1 cellular context compared by ENCODE assay signal in the genomic region with DNA sequence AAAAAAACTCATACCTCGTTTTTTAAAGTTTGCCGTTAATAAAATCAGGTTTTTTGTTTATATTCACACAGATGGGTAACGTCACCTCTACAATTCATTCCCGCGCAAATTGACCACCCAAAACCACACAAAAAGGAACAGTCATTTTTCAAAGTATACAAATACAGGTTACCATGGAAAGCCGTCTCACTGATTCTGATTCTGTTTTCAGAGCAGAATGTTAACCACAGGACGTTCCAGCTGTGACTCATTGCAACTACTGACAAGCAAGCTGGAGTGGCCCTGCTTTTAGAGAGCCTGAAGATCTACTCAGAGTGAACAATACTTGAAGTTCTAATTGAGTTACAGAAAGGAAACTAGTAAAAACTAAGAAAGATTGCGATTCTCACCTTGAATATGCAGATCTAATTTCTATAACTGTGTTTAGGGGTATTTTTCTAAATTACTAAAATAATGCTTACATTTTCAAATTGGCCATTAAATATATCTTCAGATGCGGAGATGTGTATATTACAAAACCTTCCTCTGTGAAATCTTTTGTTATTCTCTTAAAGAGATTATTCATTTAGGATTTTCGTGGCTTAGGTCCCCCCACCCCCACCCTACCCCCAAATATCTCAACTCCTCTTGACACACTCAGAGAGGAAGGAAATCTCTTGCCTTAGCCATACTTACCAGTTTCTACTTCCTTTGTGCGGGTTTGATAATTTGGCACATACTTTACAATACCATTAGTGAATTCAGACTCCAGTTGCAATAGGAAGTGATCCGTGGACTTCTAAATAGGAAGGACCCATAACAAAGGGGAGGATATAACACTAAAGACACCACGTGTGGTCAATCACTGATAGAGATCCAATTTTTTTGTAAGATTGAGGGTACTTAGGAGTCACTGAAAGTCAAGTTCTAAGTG.
A peak's percentile ranks its signal among the peaks of the same experiment; 100 is the strongest.
TF ChIP-seq lines count a peak whose summit lies in the region.

No MANE protein-coding gene starts in this region.

TF ChIP-seq in SK-N-SH, 30 proteins besides CTCF, POLR2A, EP300 and RAD21 (continued from another document):
- TF ChIP-seq, protein P1, sequence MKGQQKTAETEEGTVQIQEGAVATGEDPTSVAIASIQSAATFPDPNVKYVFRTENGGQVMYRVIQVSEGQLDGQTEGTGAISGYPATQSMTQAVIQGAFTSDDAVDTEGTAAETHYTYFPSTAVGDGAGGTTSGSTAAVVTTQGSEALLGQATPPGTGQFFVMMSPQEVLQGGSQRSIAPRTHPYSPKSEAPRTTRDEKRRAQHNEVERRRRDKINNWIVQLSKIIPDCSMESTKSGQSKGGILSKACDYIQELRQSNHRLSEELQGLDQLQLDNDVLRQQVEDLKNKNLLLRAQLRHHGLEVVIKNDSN (IDR thresholded peaks at IDR 0.05; ENCODE audit: borderline replicate concordance, low read depth), result no peak
- TF ChIP-seq TAF1 (IDR thresholded peaks at IDR 0.05; ENCODE audit: borderline replicate concordance, low read depth, low read length) (peak; percentile 62; the same call in 1 of the 2 replicates), MXI1 (IDR thresholded peaks at IDR 0.05; ENCODE audit: low read depth, low read length) (no peak), POLR2AphosphoS5 (IDR thresholded peaks at IDR 0.05; ENCODE audit: low read depth, low read length) (peak; percentile 71; the same call in 1 of the 2 replicates), SMC3 (IDR thresholded peaks at IDR 0.05; ENCODE audit: low read depth, low read length) (no peak; the same call in 1 of the 2 replicates), JUND (IDR thresholded peaks at IDR 0.05) (peak; percentile 89), YY1 (IDR thresholded peaks at IDR 0.05; ENCODE audit: low read depth) (no peak), TCF12 (IDR thresholded peaks at IDR 0.05) (peak; percentile 92), FOXM1 (IDR thresholded peaks at IDR 0.05; ENCODE audit: low read depth) (peak; percentile 93), FOSL2 (IDR thresholded peaks at IDR 0.05; ENCODE audit: borderline replicate concordance, low read depth) (peak; percentile 93), GATA2 (CRISPR knock-in tag; IDR thresholded peaks at IDR 0.05) (no peak)
- TF ChIP-seq, protein P2, sequence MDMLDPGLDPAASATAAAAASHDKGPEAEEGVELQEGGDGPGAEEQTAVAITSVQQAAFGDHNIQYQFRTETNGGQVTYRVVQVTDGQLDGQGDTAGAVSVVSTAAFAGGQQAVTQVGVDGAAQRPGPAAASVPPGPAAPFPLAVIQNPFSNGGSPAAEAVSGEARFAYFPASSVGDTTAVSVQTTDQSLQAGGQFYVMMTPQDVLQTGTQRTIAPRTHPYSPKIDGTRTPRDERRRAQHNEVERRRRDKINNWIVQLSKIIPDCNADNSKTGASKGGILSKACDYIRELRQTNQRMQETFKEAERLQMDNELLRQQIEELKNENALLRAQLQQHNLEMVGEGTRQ (IDR thresholded peaks at IDR 0.05; ENCODE audit: borderline replicate concordance, low read depth, low read length), result no peak
- TF ChIP-seq, protein P3, sequence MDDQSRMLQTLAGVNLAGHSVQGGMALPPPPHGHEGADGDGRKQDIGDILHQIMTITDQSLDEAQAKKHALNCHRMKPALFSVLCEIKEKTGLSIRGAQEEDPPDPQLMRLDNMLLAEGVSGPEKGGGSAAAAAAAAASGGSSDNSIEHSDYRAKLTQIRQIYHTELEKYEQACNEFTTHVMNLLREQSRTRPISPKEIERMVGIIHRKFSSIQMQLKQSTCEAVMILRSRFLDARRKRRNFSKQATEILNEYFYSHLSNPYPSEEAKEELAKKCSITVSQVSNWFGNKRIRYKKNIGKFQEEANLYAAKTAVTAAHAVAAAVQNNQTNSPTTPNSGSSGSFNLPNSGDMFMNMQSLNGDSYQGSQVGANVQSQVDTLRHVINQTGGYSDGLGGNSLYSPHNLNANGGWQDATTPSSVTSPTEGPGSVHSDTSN (IDR thresholded peaks at IDR 0.05), result peak; percentile 90
- TF ChIP-seq, protein P4, sequence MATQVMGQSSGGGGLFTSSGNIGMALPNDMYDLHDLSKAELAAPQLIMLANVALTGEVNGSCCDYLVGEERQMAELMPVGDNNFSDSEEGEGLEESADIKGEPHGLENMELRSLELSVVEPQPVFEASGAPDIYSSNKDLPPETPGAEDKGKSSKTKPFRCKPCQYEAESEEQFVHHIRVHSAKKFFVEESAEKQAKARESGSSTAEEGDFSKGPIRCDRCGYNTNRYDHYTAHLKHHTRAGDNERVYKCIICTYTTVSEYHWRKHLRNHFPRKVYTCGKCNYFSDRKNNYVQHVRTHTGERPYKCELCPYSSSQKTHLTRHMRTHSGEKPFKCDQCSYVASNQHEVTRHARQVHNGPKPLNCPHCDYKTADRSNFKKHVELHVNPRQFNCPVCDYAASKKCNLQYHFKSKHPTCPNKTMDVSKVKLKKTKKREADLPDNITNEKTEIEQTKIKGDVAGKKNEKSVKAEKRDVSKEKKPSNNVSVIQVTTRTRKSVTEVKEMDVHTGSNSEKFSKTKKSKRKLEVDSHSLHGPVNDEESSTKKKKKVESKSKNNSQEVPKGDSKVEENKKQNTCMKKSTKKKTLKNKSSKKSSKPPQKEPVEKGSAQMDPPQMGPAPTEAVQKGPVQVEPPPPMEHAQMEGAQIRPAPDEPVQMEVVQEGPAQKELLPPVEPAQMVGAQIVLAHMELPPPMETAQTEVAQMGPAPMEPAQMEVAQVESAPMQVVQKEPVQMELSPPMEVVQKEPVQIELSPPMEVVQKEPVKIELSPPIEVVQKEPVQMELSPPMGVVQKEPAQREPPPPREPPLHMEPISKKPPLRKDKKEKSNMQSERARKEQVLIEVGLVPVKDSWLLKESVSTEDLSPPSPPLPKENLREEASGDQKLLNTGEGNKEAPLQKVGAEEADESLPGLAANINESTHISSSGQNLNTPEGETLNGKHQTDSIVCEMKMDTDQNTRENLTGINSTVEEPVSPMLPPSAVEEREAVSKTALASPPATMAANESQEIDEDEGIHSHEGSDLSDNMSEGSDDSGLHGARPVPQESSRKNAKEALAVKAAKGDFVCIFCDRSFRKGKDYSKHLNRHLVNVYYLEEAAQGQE (IDR thresholded peaks at IDR 0.05; ENCODE audit: low read depth, low read length), result no peak
